ENCODE assay signal across 24 cellular contexts in the genomic region with DNA sequence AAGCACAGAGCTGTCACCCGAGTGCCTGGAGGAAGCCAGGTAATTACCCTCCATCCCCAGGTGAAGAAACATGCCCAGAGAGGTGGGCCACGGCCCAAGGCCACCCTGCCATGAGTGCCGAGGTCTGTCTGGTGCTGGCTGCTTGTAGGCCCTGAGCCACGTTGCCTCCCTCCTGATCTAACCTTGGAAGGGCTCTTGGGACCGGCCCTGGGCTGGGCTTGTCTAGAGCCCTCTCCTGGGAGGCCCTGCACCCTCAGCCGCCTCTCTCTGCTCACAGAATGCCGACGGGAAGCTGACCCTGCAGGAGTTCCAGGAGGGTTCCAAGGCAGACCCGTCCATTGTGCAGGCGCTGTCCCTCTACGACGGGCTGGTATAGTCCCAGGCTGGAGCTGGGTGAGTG. TPM values are rescaled to one million over a fixed set of nuclear protein-coding genes. Genes with fewer than 3 reads are reported as not detected.
DNase-seq lines count a peak whose midpoint lies in the region; TF ChIP-seq lines count a peak whose summit lies in the region.
"Had no signal": no experiment of that assay in that cellular context is flagged by ENCODE, and none has a peak within 500 bp of the region (broad histone marks: within the 10 kb centered on the region; RNA-seq: fewer than 3 reads in every experiment).

No MANE protein-coding gene starts in this region.

- intact Hi-C loops in A673 (cut with micrococcal nuclease; ENCODE audit: unreplicated experiment), result no loop called here

- peaks cover 4% of the 10 kb centered on the region for H3K79me2 ChIP-seq in osteoblast (ENCODE audit: insufficient read depth, low read length)

- H3K4me3 ChIP-seq in osteoblast (ENCODE audit: insufficient read depth, low read length) (no peak overlapping the region), A673 (ENCODE audit: low read depth, low read length, poor library complexity, severe bottlenecking) (no peak overlapping the region)
- H3K4me3 ChIP-seq: K562, SJCRH30 had no signal

- no TSS peak for BruUV-seq in A673 (replicated peaks; lab: Mats Ljungman, UMichigan)

- peaks cover 2% of the 10 kb centered on the region for H3K9me3 Mint-ChIP-seq in activated naive CD4-positive, alpha-beta T cell treated with anti-CD3 and anti-CD28 coated beads, Interleukin-2, amount 10 ng/mL, durations not matched to agents 7 days and 5 days
- H3K9me3 Mint-ChIP-seq in glutamatergic neuron (ENCODE audit: unreplicated experiment), result no peaks in the 10 kb centered on the region

- POLR2A ChIA-PET in RWPE1 (lab: Yijun Ruan, JAX; ENCODE audit: low non-redundant PET) (no interaction called here), A673 (lab: Charles Lee; ENCODE audit: low non-redundant PET) (no interaction called here)

- no peaks in the 10 kb centered on the region for H3K36me3 Mint-ChIP-seq in activated naive CD4-positive, alpha-beta T cell treated with anti-CD3 and anti-CD28 coated beads, Interleukin-2, amount 10 ng/mL, durations not matched to agents 7 days and 5 days
- H3K36me3 Mint-ChIP-seq in glutamatergic neuron (ENCODE audit: unreplicated experiment), result peaks cover 6% of the 10 kb centered on the region
- H3K36me3 Mint-ChIP-seq: CD4-positive, CD25-positive, alpha-beta regulatory T cell had no signal

- no peak overlapping the region for H3K4me2 ChIP-seq in osteoblast (ENCODE audit: insufficient read depth, low read length)

- H3K4me1 Mint-ChIP-seq in activated naive CD4-positive, alpha-beta T cell treated with anti-CD3 and anti-CD28 coated beads, Interleukin-2, amount 10 ng/mL, durations not matched to agents 7 days and 5 days, result no peaks in the 10 kb centered on the region
- no peaks in the 10 kb centered on the region for H3K4me1 Mint-ChIP-seq in glutamatergic neuron (ENCODE audit: low read depth, unreplicated experiment)
- H3K4me1 Mint-ChIP-seq: CD4-positive, CD25-positive, alpha-beta regulatory T cell had no signal

- no peak for TF ChIP-seq CTCF in RWPE1 (conservative IDR thresholded peaks at IDR 0.05; ENCODE audit: low read depth)
- TF ChIP-seq CTCF in glutamatergic neuron (IDR thresholded peaks at IDR 0.05; ENCODE audit: partially characterized antibody, unreplicated experiment), result no peak
- TF ChIP-seq CTCF in osteoblast (IDR thresholded peaks at IDR 0.05; ENCODE audit: extremely low read depth, low read depth, low read length), result no peak
- TF ChIP-seq CTCF in A673 (conservative IDR thresholded peaks at IDR 0.05; ENCODE audit: low read depth, low read length), result no peak

- H3K9me3 ChIP-seq in osteoblast (ENCODE audit: low read depth, low read length) (peaks cover 4% of the 10 kb centered on the region), A673 (ENCODE audit: low read depth, low read length, poor library complexity, severe bottlenecking) (no peaks in the 10 kb centered on the region)

- in situ Hi-C loops in ACHN (cut with HindIII; ENCODE audit: low pct_ligation_motif_present, low pct_unique_long_range_greater_than_20kb, low sequenced_read_pairs), result no loop called here

- no peaks in the 10 kb centered on the region for H3K4me1 ChIP-seq in osteoblast (ENCODE audit: insufficient read depth, low read length)
- no peaks in the 10 kb centered on the region for H3K4me1 ChIP-seq in A673 (ENCODE audit: insufficient read depth, low read length, poor library complexity, severe bottlenecking)
- H3K4me1 ChIP-seq: SJCRH30 had no signal

- no peak overlapping the region for H3K27ac Mint-ChIP-seq in activated naive CD4-positive, alpha-beta T cell treated with anti-CD3 and anti-CD28 coated beads, Interleukin-2, amount 10 ng/mL, durations not matched to agents 7 days and 5 days
- peak overlapping the region; percentile 28 for H3K27ac Mint-ChIP-seq in glutamatergic neuron (ENCODE audit: unreplicated experiment)
- H3K27ac Mint-ChIP-seq: CD4-positive, CD25-positive, alpha-beta regulatory T cell had no signal

- CTCF ChIA-PET in activated naive CD4-positive, alpha-beta T cell treated with anti-CD3 and anti-CD28 coated beads, Interleukin-2, amount 10 ng/mL, durations not matched to agents 7 days and 5 days (lab: Charles Lee), result no interaction called here
- CTCF ChIA-PET in RWPE1 (lab: Yijun Ruan, JAX) (interaction anchor here (0.6 to 2.2 kb wide), 2 partner anchors 10 to 72 kb away, joined by 4 to 14 read pairs; no protein-coding TSS in a partner anchor), A673 (lab: Charles Lee) (interaction anchor here (0.6 kb wide), 1 partner anchor 10 kb away, joined by 5 read pairs; no protein-coding TSS in a partner anchor)

- H3K27ac ChIP-seq in RWPE1 (peak overlapping the region; percentile 1; the same call in 1 of the 2 replicates), osteoblast (ENCODE audit: low read depth, low read length) (no peak overlapping the region), A673 (ENCODE audit: low read depth, low read length, poor library complexity, severe bottlenecking) (no peak overlapping the region)
- H3K27ac ChIP-seq: 22Rv1, SJCRH30 had no signal

- H3K4me3 Mint-ChIP-seq in activated naive CD4-positive, alpha-beta T cell treated with anti-CD3 and anti-CD28 coated beads, Interleukin-2, amount 10 ng/mL, durations not matched to agents 7 days and 5 days, result no peak overlapping the region
- H3K4me3 Mint-ChIP-seq in glutamatergic neuron (ENCODE audit: unreplicated experiment), result no peak overlapping the region
- H3K4me3 Mint-ChIP-seq: CD4-positive, CD25-positive, alpha-beta regulatory T cell had no signal

- peaks cover 4% of the 10 kb centered on the region for H3K27me3 Mint-ChIP-seq in activated naive CD4-positive, alpha-beta T cell treated with anti-CD3 and anti-CD28 coated beads, Interleukin-2, amount 10 ng/mL, durations not matched to agents 7 days and 5 days
- peaks cover 4% of the 10 kb centered on the region for H3K27me3 Mint-ChIP-seq in glutamatergic neuron (ENCODE audit: unreplicated experiment)
- H3K27me3 Mint-ChIP-seq: CD4-positive, CD25-positive, alpha-beta regulatory T cell had no signal

- no peaks in the 10 kb centered on the region for H4K20me1 ChIP-seq in osteoblast (ENCODE audit: insufficient read depth, low read length)

- peaks cover 42% of the 10 kb centered on the region for H3K36me3 ChIP-seq in osteoblast (ENCODE audit: insufficient read depth, low read length)
- peaks cover 18% of the 10 kb centered on the region for H3K36me3 ChIP-seq in A673 (ENCODE audit: insufficient read depth, low read length, poor library complexity, severe bottlenecking)

- H3K27me3 ChIP-seq in osteoblast (ENCODE audit: insufficient read depth, low read length), result no peaks in the 10 kb centered on the region
- H3K27me3 ChIP-seq in A673 (replicated peaks; ENCODE audit: insufficient read depth, low read depth, low read length, poor library complexity), result no peaks in the 10 kb centered on the region
- H3K27me3 ChIP-seq: SJCRH30 had no signal

- peak; percentile 14 for DNase-seq in activated naive CD4-positive, alpha-beta T cell treated with anti-CD3 and anti-CD28 coated beads, Interleukin-2, amount 10 ng/mL, durations not matched to agents 7 days and 5 days
- DNase-seq in activated naive CD4-positive, alpha-beta T cell (lab: John Stamatoyannopoulos, UW), result no peak
- DNase-seq in RWPE1 (ENCODE audit: low spot score) (no peak), glutamatergic neuron (no peak), osteoblast (ENCODE audit: insufficient read length, low spot score, missing footprints) (peak; percentile 10), A673 (ENCODE audit: low spot score) (no peak), ACHN (no peak), activated T-cell treated with anti-CD3 and anti-CD28 coated beads for 4 hours (no peak)
- DNase-seq: CD4-positive, CD25-positive, alpha-beta regulatory T cell; DMS153; DND-41; Kasumi-1; NCI-H1092 treated with DMSO at 0.1 percent for 48 hours; NCI-H1436; NCI-H187; NCI-H2081 treated with DMSO at 0.1 percent for 48 hours; NCI-H2171; NCI-H226; NCI-H510A; NCI-H69; SJCRH30 had no signal

- no peak overlapping the region for H2AFZ ChIP-seq in osteoblast (ENCODE audit: low read length)

RNA-seq across cellular contexts. Expression of gene HMCN2, which starts 39.4 kb away (rescaled TPM):
- total RNA-seq in glutamatergic neuron (ENCODE audit: unreplicated experiment) (9.3 TPM), osteoblast (under 0.01 TPM in 2 replicates), A673 (2021) (0.22 and 0.28 TPM in 2 replicates)
- total RNA-seq: CD4-positive, CD25-positive, alpha-beta regulatory T cell; K562; M059J had no signal

RNA-seq across cellular contexts. Expression of gene NCS1, which starts 53.9 kb away (rescaled TPM):
- total RNA-seq in glutamatergic neuron (ENCODE audit: unreplicated experiment) (312 TPM), osteoblast (43.0 and 49.9 TPM in 2 replicates), A673 (2021) (58.6 and 58.8 TPM in 2 replicates)

Comparison
In these comparisons a context has a peak if more than half of its experiments do, and no peak if none do; other contexts are left out.
1. DNase-seq: peak in activated naive CD4-positive, alpha-beta T cell treated with anti-CD3 and anti-CD28 coated beads, Interleukin-2, amount 10 ng/mL, durations not matched to agents 7 days and 5 days (single experiment) and osteoblast (single experiment); none in activated naive CD4-positive, alpha-beta T cell (0 of 4), RWPE1 (single experiment), glutamatergic neuron (single experiment), A673 (single experiment), ACHN (single experiment) and activated T-cell treated with anti-CD3 and anti-CD28 coated beads for 4 hours (single experiment).